ENCODE assay signal across 24 cellular contexts in genomic region chr19:44647144-44647543, GRCh38. TPM values are rescaled to one million over a fixed set of nuclear protein-coding genes. Genes with fewer than 3 reads are reported as not detected.
DNase-seq lines count a peak whose midpoint lies in the region; ATAC-seq, FAIRE-seq and TF ChIP-seq lines count a peak whose summit lies in the region.
"Had no signal": no experiment of that assay in that cellular context is flagged by ENCODE, and none has a peak within 500 bp of the region (broad histone marks: within the 10 kb centered on the region; RNA-seq: fewer than 3 reads in every experiment).

No MANE protein-coding gene starts in this region.

- no peak for ATAC-seq in GM23338
- no peak for ATAC-seq in lower lobe of right lung
- ATAC-seq: activated naive CD8-positive, alpha-beta T cell treated with anti-CD3 and anti-CD28 coated beads, Interleukin-2, amount 50 U/mL, for 24 hours; upper lobe of right lung had no signal

- intact Hi-C loops in endothelial cell of umbilical vein (cut with micrococcal nuclease) (no loop called here), lower lobe of right lung (cut with DNase I) (no loop called here), thyroid gland (cut with DNase I) (no loop called here)

- FAIRE-seq in endothelial cell of umbilical vein (lab: Jason Lieb, UNC) = no peak
- FAIRE-seq: GM18507 had no signal

- WGBS in thyroid gland, 2 donors = 88 to 92% methylated on average over 13 to 26 of the region's 31 CpGs

- H3K4me3 ChIP-seq in GM23338 (no peak overlapping the region), endothelial cell of umbilical vein (replicated peaks in 1 of 3; ENCODE audit: insufficient read depth in 1 of 3, low read depth in 1 of 3, low read length in 3 of 3) (no peak overlapping the region), lower lobe of right lung (no peak overlapping the region), thyroid gland (replicated peaks in 1 of 3) (no peak overlapping the region)
- H3K4me3 ChIP-seq: lung, upper lobe of right lung had no signal

- peaks cover 4% of the 10 kb centered on the region; the same call in 2 of the 3 replicates for H3K4me1 Mint-ChIP-seq in GM23338
- H3K4me1 Mint-ChIP-seq: activated CD4-positive, alpha-beta T cell treated with anti-CD3 and anti-CD28 coated beads, Interleukin-2, amount 10 ng/mL, durations not matched to agents 24 days and 14 days had no signal

- H3K79me2 ChIP-seq in GM23338 (replicated peaks; ENCODE audit: insufficient read depth) (peaks cover 11% of the 10 kb centered on the region), endothelial cell of umbilical vein (ENCODE audit: control insufficient read depth, insufficient read depth, low read length) (peaks cover 74% of the 10 kb centered on the region)

- H3K4me2 ChIP-seq in GM23338 = no peak overlapping the region
- peak overlapping the region; percentile 10 for H3K4me2 ChIP-seq in endothelial cell of umbilical vein (ENCODE audit: insufficient read depth, low read length)

- H3K4me3 Mint-ChIP-seq in GM23338 = no peak overlapping the region
- H3K4me3 Mint-ChIP-seq: activated CD4-positive, alpha-beta T cell treated with anti-CD3 and anti-CD28 coated beads, Interleukin-2, amount 10 ng/mL, durations not matched to agents 24 days and 14 days; activated naive CD8-positive, alpha-beta T cell treated with anti-CD3 and anti-CD28 coated beads, Interleukin-2, amount 50 U/mL, for 24 hours; CD14-positive monocyte; H9; stimulated activated naive CD8-positive, alpha-beta T cell treated with anti-CD3 and anti-CD28 coated beads, Interleukin-15, Interleukin-2, amounts not matched to agents 100 ng/mL and 50 ng/mL, for 24 hours; T-helper 1 cell treated with Interleukin-12 subunit alpha and Interleukin-12 subunit beta and Interleukin-4 antibody, amounts not matched to agents 30 μg/mL and 1 μg/mL, for 36 hours had no signal

- H3K4me1 ChIP-seq in GM23338 (ENCODE audit: insufficient read depth) (peaks cover 3% of the 10 kb centered on the region; the same call in 1 of the 2 replicates), endothelial cell of umbilical vein (ENCODE audit: control insufficient read depth, extremely low read depth, insufficient read depth, low read length) (peaks cover 39% of the 10 kb centered on the region), lower lobe of right lung (peaks cover 33% of the 10 kb centered on the region), thyroid gland (peaks cover 20 to 45% of the 10 kb centered on the region in 2 donors)

- TF ChIP-seq CTCF in GM23338 (conservative IDR thresholded peaks at IDR 0.05; ENCODE audit: low read depth in 2 of 2) = no peak
- TF ChIP-seq CTCF in endothelial cell of umbilical vein (IDR thresholded peaks at IDR 0.05; ENCODE audit: extremely low read depth in 1 of 2, insufficient read depth in 1 of 2, low read depth in 1 of 2, low read length in 2 of 2) = no peak
- TF ChIP-seq CTCF in lower lobe of right lung (IDR thresholded peaks at IDR 0.05) = no peak
- no peak for TF ChIP-seq CTCF in thyroid gland (IDR thresholded peaks at IDR 0.05)

- POLR2A ChIA-PET in endothelial cell of umbilical vein (lab: Charles Lee) = no interaction called here

- H3K36me3 Mint-ChIP-seq in GM23338 (ENCODE audit: low read depth) = peaks cover 30% of the 10 kb centered on the region

- H3K27me3 ChIP-seq in GM23338 (ENCODE audit: insufficient read depth) (peaks cover 14% of the 10 kb centered on the region), endothelial cell of umbilical vein (ENCODE audit: control insufficient read depth in 2 of 2, insufficient read depth in 2 of 2, low read length in 2 of 2) (no peaks in the 10 kb centered on the region), lower lobe of right lung (ENCODE audit: low read depth) (no peaks in the 10 kb centered on the region), thyroid gland (no peaks in the 10 kb centered on the region)
- H3K27me3 ChIP-seq: brain microvascular endothelial cell, upper lobe of right lung had no signal

- no peaks in the 10 kb centered on the region for H3K9me3 Mint-ChIP-seq in GM23338
- H3K9me3 Mint-ChIP-seq: activated CD4-positive, alpha-beta T cell treated with anti-CD3 and anti-CD28 coated beads, Interleukin-2, amount 10 ng/mL, durations not matched to agents 24 days and 14 days; activated naive CD8-positive, alpha-beta T cell treated with anti-CD3 and anti-CD28 coated beads, Interleukin-2, amount 50 U/mL, for 24 hours; activated T-helper 2 cell treated with anti-CD3 and anti-CD28 coated beads, Interferon-gamma antibody, Interleukin-2, Interleukin-4, amounts not matched to agents 10 μg/mL and 5 μg/mL and 100 μg/mL, durations not matched to agents 14 hours and 24 hours and 36 hours; CD14-positive monocyte; H9; stimulated activated naive CD8-positive, alpha-beta T cell treated with anti-CD3 and anti-CD28 coated beads, Interleukin-15, Interleukin-2, amounts not matched to agents 100 ng/mL and 50 ng/mL, for 24 hours; T-helper 1 cell treated with Interleukin-12 subunit alpha and Interleukin-12 subunit beta and Interleukin-4 antibody, amounts not matched to agents 30 μg/mL and 1 μg/mL, for 36 hours had no signal

- no peak overlapping the region for H3K27ac Mint-ChIP-seq in GM23338
- H3K27ac Mint-ChIP-seq: activated CD4-positive, alpha-beta T cell treated with anti-CD3 and anti-CD28 coated beads, Interleukin-2, amount 10 ng/mL, durations not matched to agents 24 days and 14 days; activated naive CD8-positive, alpha-beta T cell treated with anti-CD3 and anti-CD28 coated beads, Interleukin-2, amount 50 U/mL, for 24 hours; activated T-helper 2 cell treated with anti-CD3 and anti-CD28 coated beads, Interferon-gamma antibody, Interleukin-2, Interleukin-4, amounts not matched to agents 10 μg/mL and 5 μg/mL and 100 μg/mL, durations not matched to agents 14 hours and 24 hours and 36 hours; CD14-positive monocyte; stimulated activated naive CD8-positive, alpha-beta T cell treated with anti-CD3 and anti-CD28 coated beads, Interleukin-15, Interleukin-2, amounts not matched to agents 100 ng/mL and 50 ng/mL, for 24 hours; T-helper 1 cell treated with Interleukin-12 subunit alpha and Interleukin-12 subunit beta and Interleukin-4 antibody, amounts not matched to agents 30 μg/mL and 1 μg/mL, for 36 hours had no signal

- no peaks in the 10 kb centered on the region for H3K9me2 ChIP-seq in GM23338 (ENCODE audit: insufficient read depth)

- CTCF ChIA-PET in endothelial cell of umbilical vein (lab: Charles Lee) = interaction anchor here (0.9 to 3.4 kb wide), 6 partner anchors 10 to 124 kb away, joined by 3 to 15 read pairs (median 8); no protein-coding TSS in a partner anchor

- H3K9me1 ChIP-seq in endothelial cell of umbilical vein (replicated peaks; ENCODE audit: control insufficient read depth, extremely low read depth, insufficient read depth, low read length) = no peaks in the 10 kb centered on the region

- dilution Hi-C loops in endothelial cell of umbilical vein (cut with MboI; ENCODE audit: extremely low pct_ligation_motif_present, low sequenced_read_pairs) = no loop called here

- H3K27me3 Mint-ChIP-seq in GM23338 (ENCODE audit: insufficient read depth, low read depth, poor library complexity) = peaks cover 12% of the 10 kb centered on the region

- H4K20me1 ChIP-seq in GM23338 (replicated peaks; ENCODE audit: insufficient read depth) (no peaks in the 10 kb centered on the region; the same call in 1 of the 2 replicates), endothelial cell of umbilical vein (replicated peaks; ENCODE audit: control insufficient read depth, extremely low read depth, insufficient read depth, low read length) (no peaks in the 10 kb centered on the region)

- BruUV-seq in endothelial cell of umbilical vein (replicated peaks; lab: Mats Ljungman, UMichigan) = no TSS peak

- no peaks in the 10 kb centered on the region; the same call in 1 of the 2 replicates for H3F3A ChIP-seq in GM23338 (replicated peaks; ENCODE audit: low read depth)

- H3K27ac ChIP-seq in GM23338 (ENCODE audit: low read depth) (no peak overlapping the region), endothelial cell of umbilical vein (ENCODE audit: insufficient read depth, low read depth, low read length) (no peak overlapping the region), lower lobe of right lung (no peak overlapping the region), thyroid gland (peak overlapping the region in 2 of 3 donors; percentile 87 to 90)
- H3K27ac ChIP-seq: brain microvascular endothelial cell, upper lobe of right lung had no signal

- DNase-seq in GM23338 (ENCODE audit: low spot score) (peak; percentile 31), endothelial cell of umbilical vein (ENCODE audit: low read depth, low spot score) (no peak), lower lobe of right lung (peak; percentile 37), thyroid gland (no peak), GM03348 (ENCODE audit: low spot score) (no peak), activated gamma-delta T cell (lab: John Stamatoyannopoulos, UW) (no peak), NCI-H524 (lab: John Stamatoyannopoulos, UW) (no peak)
- DNase-seq: activated CD4-positive, alpha-beta T cell treated with anti-CD3 and anti-CD28 coated beads, Interleukin-2, amount 10 ng/mL, durations not matched to agents 24 days and 14 days; activated naive CD8-positive, alpha-beta T cell treated with anti-CD3 and anti-CD28 coated beads, Interleukin-2, amount 50 U/mL, for 24 hours; brain microvascular endothelial cell; cortex of kidney; H9; NCI-H1105 treated with DMSO at 0.1 percent for 48 hours; NCI-H2029 treated with DMSO at 0.1 percent for 48 hours; NCI-H446; stimulated activated CD4-positive, alpha-beta T cell treated with anti-CD3 and anti-CD28 coated beads, Interleukin-4, amount 100 ng/mL, for 4 hours; upper lobe of right lung had no signal

- H2AFZ ChIP-seq in GM23338 (no peak overlapping the region), endothelial cell of umbilical vein (ENCODE audit: low read depth, low read length) (no peak overlapping the region)

- no peaks in the 10 kb centered on the region for H3K9me3 ChIP-seq in endothelial cell of umbilical vein (replicated peaks; ENCODE audit: control insufficient read depth, insufficient read depth, low read length)
- H3K9me3 ChIP-seq in lower lobe of right lung = no peaks in the 10 kb centered on the region
- H3K9me3 ChIP-seq in thyroid gland = no peaks in the 10 kb centered on the region
- H3K9me3 ChIP-seq: upper lobe of right lung had no signal

- TF ChIP-seq POLR2A in endothelial cell of umbilical vein (IDR thresholded peaks at IDR 0.05; ENCODE audit: low read depth, low read length) (no peak), thyroid gland (IDR thresholded peaks at IDR 0.05) (no peak)

- peaks cover 7% of the 10 kb centered on the region; the same call in 1 of the 2 replicates for H3K36me3 ChIP-seq in GM23338 (ENCODE audit: insufficient read depth)
- peaks cover 21 to 27% of the 10 kb centered on the region in 2 experiments for H3K36me3 ChIP-seq in endothelial cell of umbilical vein (ENCODE audit: control insufficient read depth in 2 of 2, extremely low read depth in 1 of 2, insufficient read depth in 2 of 2, low read length in 2 of 2)
- H3K36me3 ChIP-seq in lower lobe of right lung = peaks cover 41% of the 10 kb centered on the region
- H3K36me3 ChIP-seq in thyroid gland = peaks cover 20 to 23% of the 10 kb centered on the region in 2 donors

- no peak overlapping the region for H3K9ac ChIP-seq in endothelial cell of umbilical vein (replicated peaks; ENCODE audit: extremely low read depth, insufficient read depth, low read length)

RNA-seq across cellular contexts. Expression of gene PVR, which starts 3.4 kb away (rescaled TPM):
- total RNA-seq in GM23338 (2014; rRNA removed; shearing (Covaris generic)) = 15.0 and 19.0 TPM in 2 replicates
- polyA plus RNA-seq in GM23338 (2016; fragmentation: Nextera tagmentation; extraction: Ambion mirVana) (3.6 and 4.8 TPM in 2 replicates), endothelial cell of umbilical vein (226 and 276 TPM in 2 replicates)
- total RNA-seq in endothelial cell of umbilical vein (133 and 199 TPM in 2 replicates), lower lobe of right lung (35.0 TPM), thyroid gland (10 to 100 TPM; 25.4 to 36.5 (median 30.2) TPM)
- 186 and 209 TPM in 2 replicates for polyA plus RNA-seq in endothelial cell of umbilical vein (2011; cell fraction: cytosol; rRNA removed)
- polyA plus RNA-seq in endothelial cell of umbilical vein (2011; cell fraction: nucleus; rRNA removed) = 237 and 251 TPM in 2 replicates
- polyA plus RNA-seq in endothelial cell of umbilical vein (2012) = 200 and 203 TPM in 2 replicates
- polyA minus RNA-seq in endothelial cell of umbilical vein = 236 and 278 TPM in 2 replicates
- polyA minus RNA-seq in endothelial cell of umbilical vein (2011; cell fraction: cytosol; rRNA and poly(A)+ RNA removed) = 32.5 TPM
- 124 and 132 TPM in 2 replicates for polyA minus RNA-seq in endothelial cell of umbilical vein (2011; cell fraction: nucleus; rRNA and poly(A)+ RNA removed)

RNA-seq across cellular contexts. Expression of gene CEACAM19, which starts 24.1 kb away (rescaled TPM):
- total RNA-seq in GM23338 (2014; rRNA removed; shearing (Covaris generic)) = 0.16 and 0.38 TPM in 2 replicates
- polyA plus RNA-seq in GM23338 (2016; fragmentation: Nextera tagmentation; extraction: Ambion mirVana) = 0.56 and 0.76 TPM in 2 replicates
- total RNA-seq in endothelial cell of umbilical vein = 9.9 and 13.0 TPM in 2 replicates
- 14.5 and 23.2 TPM in 2 replicates for polyA plus RNA-seq in endothelial cell of umbilical vein
- 4.2 and 7.2 TPM in 2 replicates for polyA plus RNA-seq in endothelial cell of umbilical vein (2011; cell fraction: cytosol; rRNA removed)
- polyA plus RNA-seq in endothelial cell of umbilical vein (2011; cell fraction: nucleus; rRNA removed) = 68.3 and 92.4 TPM in 2 replicates
- 11.6 and 13.1 TPM in 2 replicates for polyA plus RNA-seq in endothelial cell of umbilical vein (2012)
- 25.3 and 27.7 TPM in 2 replicates for polyA minus RNA-seq in endothelial cell of umbilical vein
- polyA minus RNA-seq in endothelial cell of umbilical vein (2011; cell fraction: cytosol; rRNA and poly(A)+ RNA removed) = 0.72 TPM
- 49.7 and 51.3 TPM in 2 replicates for polyA minus RNA-seq in endothelial cell of umbilical vein (2011; cell fraction: nucleus; rRNA and poly(A)+ RNA removed)
- total RNA-seq in lower lobe of right lung = 7.7 TPM
- 1 to 10 TPM in 3 of 4 donors, under 1 TPM in 1; 0.78 to 5.5 (median 3.8) TPM for total RNA-seq in thyroid gland
- polyA plus RNA-seq: CD14-positive monocyte had no signal

RNA-seq across cellular contexts. Expression of gene IGSF23, which starts 33.8 kb away (rescaled TPM):
- not detected in 2 replicates for total RNA-seq in GM23338 (2014; rRNA removed; shearing (Covaris generic))
- polyA plus RNA-seq in GM23338 (2016; fragmentation: Nextera tagmentation; extraction: Ambion mirVana) (not detected in 2 replicates), endothelial cell of umbilical vein (0.73 and 0.81 TPM in 2 replicates)
- total RNA-seq in endothelial cell of umbilical vein (0.35 TPM in 1 of 2 replicates, not detected in the other), lower lobe of right lung (not detected), thyroid gland (not detected)
- polyA plus RNA-seq in endothelial cell of umbilical vein (2011; cell fraction: cytosol; rRNA removed) = 0.58 and 0.59 TPM in 2 replicates
- polyA plus RNA-seq in endothelial cell of umbilical vein (2011; cell fraction: nucleus; rRNA removed) = 0.28 and 0.39 TPM in 2 replicates
- 0.78 and 1.4 TPM in 2 replicates for polyA plus RNA-seq in endothelial cell of umbilical vein (2012)
- 0.42 TPM in 1 of 2 replicates, not detected in the other for polyA minus RNA-seq in endothelial cell of umbilical vein
- polyA minus RNA-seq in endothelial cell of umbilical vein (2011; cell fraction: cytosol; rRNA and poly(A)+ RNA removed) = not detected
- polyA minus RNA-seq in endothelial cell of umbilical vein (2011; cell fraction: nucleus; rRNA and poly(A)+ RNA removed) = not detected in 2 replicates
- total RNA-seq: activated CD4-positive, alpha-beta T cell treated with anti-CD3 and anti-CD28 coated beads, Interleukin-2, amount 10 ng/mL, durations not matched to agents 24 days and 14 days; activated T-helper 2 cell treated with anti-CD3 and anti-CD28 coated beads, Interferon-gamma antibody, Interleukin-2, Interleukin-4, amounts not matched to agents 10 μg/mL and 5 μg/mL and 100 μg/mL, durations not matched to agents 14 hours and 24 hours and 36 hours; H9; lung; upper lobe of right lung had no signal
- polyA plus RNA-seq: lung had no signal

RNA-seq across cellular contexts. Expression of gene CEACAM16, which starts 51.8 kb away (rescaled TPM):
- total RNA-seq in GM23338 (2014; rRNA removed; shearing (Covaris generic)) = not detected in 2 replicates
- polyA plus RNA-seq in GM23338 (2016; fragmentation: Nextera tagmentation; extraction: Ambion mirVana) (not detected in 2 replicates), endothelial cell of umbilical vein (not detected in 2 replicates)
- total RNA-seq in endothelial cell of umbilical vein (not detected in 2 replicates), lower lobe of right lung (not detected), thyroid gland (under 1 TPM in 1 of 4 donors, not detected in 3; 0.40 TPM)
- polyA plus RNA-seq in endothelial cell of umbilical vein (2011; cell fraction: cytosol; rRNA removed) = not detected in 2 replicates
- polyA plus RNA-seq in endothelial cell of umbilical vein (2011; cell fraction: nucleus; rRNA removed) = not detected in 2 replicates
- not detected in 2 replicates for polyA plus RNA-seq in endothelial cell of umbilical vein (2012)
- not detected in 2 replicates for polyA minus RNA-seq in endothelial cell of umbilical vein
- polyA minus RNA-seq in endothelial cell of umbilical vein (2011; cell fraction: cytosol; rRNA and poly(A)+ RNA removed) = not detected
- polyA minus RNA-seq in endothelial cell of umbilical vein (2011; cell fraction: nucleus; rRNA and poly(A)+ RNA removed) = not detected in 2 replicates
- total RNA-seq: activated CD4-positive, alpha-beta T cell treated with anti-CD3 and anti-CD28 coated beads, Interleukin-2, amount 10 ng/mL, durations not matched to agents 24 days and 14 days; activated T-helper 2 cell treated with anti-CD3 and anti-CD28 coated beads, Interferon-gamma antibody, Interleukin-2, Interleukin-4, amounts not matched to agents 10 μg/mL and 5 μg/mL and 100 μg/mL, durations not matched to agents 14 hours and 24 hours and 36 hours; H9; pulmonary artery endothelial cell; upper lobe of right lung had no signal
- polyA plus RNA-seq: CD14-positive monocyte, lung had no signal

Comparison
In these comparisons a context has a peak if more than half of its experiments do, and no peak if none do; other contexts are left out.
1. DNase-seq: peak in GM23338 (single experiment) and lower lobe of right lung (single experiment); none in endothelial cell of umbilical vein (single experiment), thyroid gland (0 of 2), GM03348 (single experiment), activated gamma-delta T cell (single experiment) and NCI-H524 (0 of 2).
2. H3K27ac ChIP-seq: peak in thyroid gland (2 of 3); none in GM23338 (single experiment), endothelial cell of umbilical vein (single experiment) and lower lobe of right lung (single experiment).